1 cellular context compared by ENCODE assay signal in genomic region chr2:18762667-18763066, GRCh38.
A peak's percentile ranks its signal among the peaks of the same experiment; 100 is the strongest.
TF ChIP-seq lines count a peak whose summit lies in the region.

No MANE protein-coding gene starts in this region.

TF ChIP-seq in SK-N-SH, 30 proteins besides CTCF, POLR2A, EP300 and RAD21 (continued from another document):
- TF ChIP-seq IRF3 (IDR thresholded peaks at IDR 0.05; ENCODE audit: low read depth, low read length) = no peak
- no peak for TF ChIP-seq USF2 (IDR thresholded peaks at IDR 0.05; ENCODE audit: borderline replicate concordance, low read depth, low read length)
- peak; percentile 84 for TF ChIP-seq MEF2A (IDR thresholded peaks at IDR 0.05; ENCODE audit: borderline replicate concordance, low read depth)
- TF ChIP-seq NFIC (IDR thresholded peaks at IDR 0.05; ENCODE audit: borderline replicate concordance) = peak; percentile 88
- TF ChIP-seq GABPA (IDR thresholded peaks at IDR 0.05; ENCODE audit: low read depth) = no peak
- TF ChIP-seq RXRA (IDR thresholded peaks at IDR 0.05; ENCODE audit: borderline replicate concordance, low read depth) = 0 out of 2 replicates have a peak, but pooled peaks have one; percentile 7
- peak; percentile 64 for TF ChIP-seq JUND (IDR thresholded peaks at IDR 0.05)
- TF ChIP-seq SIN3A (IDR thresholded peaks at IDR 0.05; ENCODE audit: borderline replicate concordance, low read depth, low read length) = no peak
- no peak for TF ChIP-seq NRF1 (IDR thresholded peaks at IDR 0.05; ENCODE audit: low read depth, low read length)
- TF ChIP-seq POLR2AphosphoS5 (IDR thresholded peaks at IDR 0.05; ENCODE audit: low read depth, low read length) = peak; percentile 62; the same call in 1 of the 2 replicates
- peak; percentile 95 for TF ChIP-seq TCF12 (IDR thresholded peaks at IDR 0.05)
- TF ChIP-seq CHD2 (IDR thresholded peaks at IDR 0.05; ENCODE audit: low read length, partially characterized antibody) = no peak
- peak; percentile 81; the same call in 1 of the 2 replicates for TF ChIP-seq TEAD4 (IDR thresholded peaks at IDR 0.05; ENCODE audit: borderline replicate concordance, insufficient read depth)
- no peak for TF ChIP-seq MXI1 (IDR thresholded peaks at IDR 0.05; ENCODE audit: low read depth, low read length)
- no peak for TF ChIP-seq EZH2phosphoT487 (IDR thresholded peaks at IDR 0.05; ENCODE audit: borderline replicate concordance, low read depth)
- no peak for TF ChIP-seq FOSL2 (IDR thresholded peaks at IDR 0.05; ENCODE audit: borderline replicate concordance, low read depth)
- no peak for TF ChIP-seq RFX5 (IDR thresholded peaks at IDR 0.05; ENCODE audit: low read length)
TF ChIP-seq in SK-N-SH: peak in this region for 9.
